ENCODE assay signal across 1 cellular context in genomic region chr10:70348228-70348850, GRCh38.
TF ChIP-seq lines count a peak whose summit lies in the region.

No MANE protein-coding gene starts in this region.

TF ChIP-seq in K562, 482 proteins besides CTCF, POLR2A, EP300 and RAD21 (continued from another document):
- TF ChIP-seq DEAF1 (CRISPR knock-in tag; IDR thresholded peaks at IDR 0.05), result peak; percentile 44; the same call in 1 of the 2 replicates
- TF ChIP-seq SMAD1 (IDR thresholded peaks at IDR 0.05; ENCODE audit: low read depth, low read length, partially characterized antibody), result peak; percentile 91
- TF ChIP-seq NONO (IDR thresholded peaks at IDR 0.05; ENCODE audit: low read depth in 2 of 2, low read length in 1 of 2), result 0 out of 4 replicates have a peak, but pooled peaks of 1 of the 2 experiments have one; percentile 23
- TF ChIP-seq ELF1 (tag; IDR thresholded peaks at IDR 0.05), result 0 out of 2 replicates have a peak, but pooled peaks have one; percentile 33
- 0 out of 2 replicates have a peak, but pooled peaks have one; percentile 14 for TF ChIP-seq CTBP1 (IDR thresholded peaks at IDR 0.05; ENCODE audit: borderline replicate concordance)
- TF ChIP-seq JUND (IDR thresholded peaks at IDR 0.05; ENCODE audit: borderline replicate concordance, low read depth, low read length), result peak; percentile 51; the same call in 1 of the 2 replicates
- no peak for TF ChIP-seq JUND (tag; IDR thresholded peaks at IDR 0.05; ENCODE audit: borderline replicate concordance, low read depth, low read length)
- TF ChIP-seq MYC (IDR thresholded peaks at IDR 0.05; ENCODE audit: low read depth, low read length), result peak; percentile 64; the same call in 1 of the 2 replicates
- no peak for TF ChIP-seq MYC (CRISPR knock-in tag; IDR thresholded peaks at IDR 0.05; ENCODE audit: borderline replicate concordance, low read depth)
- peak; percentile 67; the same call in 1 of the 2 replicates for TF ChIP-seq NFIX (CRISPR knock-in tag; IDR thresholded peaks at IDR 0.05; ENCODE audit: low read depth)
- TF ChIP-seq KLF16 (IDR thresholded peaks at IDR 0.05), result 0 out of 2 replicates have a peak, but pooled peaks have one; percentile 39
- no peak for TF ChIP-seq SMARCE1 (IDR thresholded peaks at IDR 0.05)
- no peak for TF ChIP-seq KDM1A (IDR thresholded peaks at IDR 0.05)
